Comparison of ENCODE assay signal across 23 cellular contexts in genomic region chr10:15120523-15120922, GRCh38. TPM values are rescaled to one million over a fixed set of nuclear protein-coding genes. Genes with fewer than 3 reads are reported as not detected.
DNase-seq lines count a peak whose midpoint lies in the region; ATAC-seq and TF ChIP-seq lines count a peak whose summit lies in the region.
"Had no signal": no experiment of that assay in that cellular context is flagged by ENCODE, and none has a peak within 500 bp of the region (broad histone marks: within the 10 kb centered on the region; RNA-seq: fewer than 3 reads in every experiment).

No MANE protein-coding gene starts in this region.

- H3K4me3 Mint-ChIP-seq in MCF 10A (ENCODE audit: unreplicated experiment) (no peak overlapping the region), Caco-2 (ENCODE audit: unreplicated experiment) (no peak overlapping the region)
- H3K4me3 Mint-ChIP-seq: nephron progenitor cell had no signal

- H3K27me3 Mint-ChIP-seq in MCF 10A (ENCODE audit: insufficient read depth, unreplicated experiment) (no peaks in the 10 kb centered on the region), Caco-2 (ENCODE audit: insufficient read depth, unreplicated experiment) (no peaks in the 10 kb centered on the region)

- in situ Hi-C loops in astrocyte of the spinal cord (cut with HindIII; ENCODE audit: low sequenced_read_pairs) (no loop called here), gastrocnemius medialis (cut with MboI; ENCODE audit: low sequenced_read_pairs in 4 of 4) (no loop called here)

- no peaks in the 10 kb centered on the region for H3K27me3 ChIP-seq in breast epithelium
- H3K27me3 ChIP-seq in gastrocnemius medialis, result no peaks in the 10 kb centered on the region
- no peaks in the 10 kb centered on the region for H3K27me3 ChIP-seq in Caco-2 (replicated peaks; ENCODE audit: control insufficient read depth, insufficient read depth, low read length)
- H3K27me3 ChIP-seq: transverse colon had no signal

- no peak for TF ChIP-seq POLR2A in breast epithelium (IDR thresholded peaks at IDR 0.05)
- no peak for TF ChIP-seq POLR2A in gastrocnemius medialis (IDR thresholded peaks at IDR 0.05)

- no peak overlapping the region for H3K4me3 ChIP-seq in breast epithelium
- H3K4me3 ChIP-seq in astrocyte of the spinal cord (ENCODE audit: low read depth, low read length), result no peak overlapping the region
- H3K4me3 ChIP-seq in fibroblast of villous mesenchyme (ENCODE audit: low read depth, low read length), result no peak overlapping the region
- H3K4me3 ChIP-seq in gastrocnemius medialis, result no peak overlapping the region
- H3K4me3 ChIP-seq in Caco-2 (ENCODE audit: low read depth, low read length), result no peak overlapping the region
- H3K4me3 ChIP-seq: transverse colon had no signal

- peaks cover 6% of the 10 kb centered on the region for H3K4me1 Mint-ChIP-seq in MCF 10A (ENCODE audit: insufficient read depth, unreplicated experiment)
- no peaks in the 10 kb centered on the region for H3K4me1 Mint-ChIP-seq in Caco-2 (ENCODE audit: low read depth, unreplicated experiment)
- H3K4me1 Mint-ChIP-seq: nephron progenitor cell had no signal

- TF ChIP-seq CTCF in MCF 10A (IDR thresholded peaks at IDR 0.05; ENCODE audit: unreplicated experiment) (no peak), breast epithelium (IDR thresholded peaks at IDR 0.05) (no peak), astrocyte of the spinal cord (IDR thresholded peaks at IDR 0.05; ENCODE audit: low read depth, low read length) (no peak), fibroblast of villous mesenchyme (IDR thresholded peaks at IDR 0.05; ENCODE audit: insufficient read depth, low read depth, low read length) (no peak), gastrocnemius medialis (IDR thresholded peaks at IDR 0.05 in 4 of 5, conservative IDR thresholded peaks at IDR 0.05 in 1 of 5) (no peak), Caco-2 (IDR thresholded peaks at IDR 0.05; ENCODE audit: insufficient read depth in 1 of 2, low read depth in 1 of 2, low read length in 1 of 2, severe bottlenecking in 1 of 2, unreplicated experiment in 1 of 2) (no peak)

- H3K36me3 Mint-ChIP-seq in MCF 10A (ENCODE audit: insufficient read depth, unreplicated experiment) (peaks cover 17% of the 10 kb centered on the region), Caco-2 (ENCODE audit: insufficient read depth, unreplicated experiment) (no peaks in the 10 kb centered on the region)

- no peak overlapping the region for H3K27ac Mint-ChIP-seq in MCF 10A (ENCODE audit: low read depth, unreplicated experiment)
- H3K27ac Mint-ChIP-seq in Caco-2 (ENCODE audit: unreplicated experiment), result no peak overlapping the region
- H3K27ac Mint-ChIP-seq: nephron progenitor cell had no signal

- POLR2A ChIA-PET in MCF 10A (lab: Yijun Ruan, JAX) (interaction anchor here (1.5 kb wide), 1 partner anchor 22 kb away, joined by 7 read pairs; the partner anchor contains the start of gene RPP38), Caco-2 (lab: Charles Lee) (no interaction called here)

- no peaks in the 10 kb centered on the region for H3K36me3 ChIP-seq in breast epithelium
- peaks cover 3 to 33% of the 10 kb centered on the region in 2 donors for H3K36me3 ChIP-seq in gastrocnemius medialis
- no peaks in the 10 kb centered on the region; the same call in 1 of the 2 replicates for H3K36me3 ChIP-seq in Caco-2 (ENCODE audit: control insufficient read depth, insufficient read depth, low read length)

- H3K9me3 ChIP-seq in breast epithelium (no peaks in the 10 kb centered on the region), gastrocnemius medialis (no peaks in the 10 kb centered on the region), Caco-2 (no peaks in the 10 kb centered on the region)
- H3K9me3 ChIP-seq: transverse colon had no signal

- DNase-seq in MCF 10A (ENCODE audit: unreplicated experiment), result peak; percentile 46
- DNase-seq in breast epithelium (ENCODE audit: low spot score in 2 of 2), result no peak
- peak; percentile 61 for DNase-seq in astrocyte of the spinal cord (ENCODE audit: low read depth, low spot score)
- DNase-seq in fibroblast of villous mesenchyme (ENCODE audit: low read depth), result peak; percentile 72
- DNase-seq in gastrocnemius medialis, result no peak
- DNase-seq in hypothalamus (lab: John Stamatoyannopoulos, UW), result no peak
- no peak for DNase-seq in Caco-2
- DNase-seq: activated CD4-positive, alpha-beta T cell treated with anti-CD3 and anti-CD28 coated beads, Interleukin-2, amount 50 U/mL, for 1 hour; activated CD8-positive, alpha-beta memory T cell treated with anti-CD3 and anti-CD28 coated beads, Interleukin-2, amount 50 U/mL, for 48 hours; activated gamma-delta T cell; amniotic stem cell; DMS 273 treated with DMSO at 0.1 percent for 48 hours; left colon; NCI-H1930; NCI-H510A; nephron progenitor cell; stimulated activated CD4-positive, alpha-beta T cell treated with anti-CD3 and anti-CD28 coated beads, Interleukin-2, amount 100 ng/mL, for 24 hours; stimulated activated naive CD8-positive, alpha-beta T cell treated with anti-CD3 and anti-CD28 coated beads, Interleukin-15, Interleukin-2, amounts not matched to agents 100 U/mL and 50 U/mL, for 24 hours; SW 1271; transverse colon had no signal

- CTCF ChIA-PET in MCF 10A (lab: Yijun Ruan, JAX), result interaction anchor here (3.8 kb wide), 1 partner anchor 14 kb away, joined by 17 read pairs; no protein-coding TSS in a partner anchor
- CTCF ChIA-PET in Caco-2 (lab: Charles Lee), result no interaction called here

- no TSS peak for BruUV-seq in MCF 10A (replicated peaks; lab: Mats Ljungman, UMichigan)
- no TSS peak for BruUV-seq in Caco-2 (replicated peaks; lab: Mats Ljungman, UMichigan)

- H3K27ac ChIP-seq in breast epithelium (no peak overlapping the region), gastrocnemius medialis (no peak overlapping the region)
- H3K27ac ChIP-seq: 22Rv1, C4-2B, transverse colon had no signal

- H3K9me3 Mint-ChIP-seq in MCF 10A (ENCODE audit: unreplicated experiment) (no peaks in the 10 kb centered on the region), Caco-2 (ENCODE audit: unreplicated experiment) (no peaks in the 10 kb centered on the region)
- H3K9me3 Mint-ChIP-seq: nephron progenitor cell had no signal

- intact Hi-C loops in MCF 10A (cut with micrococcal nuclease), result no loop called here
- intact Hi-C loops in breast epithelium (cut with DNase I; ENCODE audit: low total_unique reads), result loop anchor here (5.0 kb wide), 1 partner anchor 328 kb away; no protein-coding TSS in a partner anchor
- intact Hi-C loops in gastrocnemius medialis (cut with DNase I; ENCODE audit: low total_unique reads), result no loop called here
- intact Hi-C loops in Caco-2 (cut with micrococcal nuclease; ENCODE audit: unreplicated experiment), result no loop called here

- ATAC-seq in GM18520 (IDR thresholded peaks at IDR 0.05; ENCODE audit: unreplicated experiment) (no peak), gastrocnemius medialis (no peak)
- ATAC-seq: left colon; stimulated activated naive CD8-positive, alpha-beta T cell treated with anti-CD3 and anti-CD28 coated beads, Interleukin-15, Interleukin-2, amounts not matched to agents 100 U/mL and 50 U/mL, for 24 hours had no signal

- no peaks in the 10 kb centered on the region for H3K4me1 ChIP-seq in breast epithelium
- no peaks in the 10 kb centered on the region for H3K4me1 ChIP-seq in gastrocnemius medialis
- no peaks in the 10 kb centered on the region for H3K4me1 ChIP-seq in Caco-2
- H3K4me1 ChIP-seq: transverse colon had no signal

RNA-seq across cellular contexts. Expression of gene RPP38, which starts 23.4 kb away (rescaled TPM):
- 26.4 and 30.8 TPM in 2 replicates for total RNA-seq in MCF 10A (2022)
- total RNA-seq in breast epithelium, result 10 to 100 TPM; 10.6 to 17.4 (median 16.8) TPM
- 13.8 and 14.2 TPM in 2 replicates for total RNA-seq in fibroblast of villous mesenchyme
- total RNA-seq in gastrocnemius medialis, result 10 to 100 TPM in 3 of 4 donors, 1 to 10 TPM in 1; 8.9 to 17.2 (median 12.8) TPM
- 40.1 and 40.7 TPM in 2 replicates for total RNA-seq in Caco-2 (2022)

RNA-seq across cellular contexts. Expression of gene ACBD7, which starts 31.9 kb away (rescaled TPM):
- 0.54 and 0.63 TPM in 2 replicates for total RNA-seq in MCF 10A (2022)
- total RNA-seq in breast epithelium, result 1 to 10 TPM in 2 of 3 donors, not detected in 1; 1.0 to 1.1 TPM
- 0.97 and 1.3 TPM in 2 replicates for total RNA-seq in fibroblast of villous mesenchyme
- total RNA-seq in gastrocnemius medialis, result not detected
- 9.7 and 13.9 TPM in 2 replicates for total RNA-seq in Caco-2 (2022)
- total RNA-seq: transverse colon had no signal

RNA-seq across cellular contexts. Expression of gene NMT2, which starts 48.0 kb away (rescaled TPM):
- total RNA-seq in MCF 10A (2022) (9.6 and 10.5 TPM in 2 replicates), breast epithelium (10 to 100 TPM; 18.4 to 48.3 (median 32.4) TPM), fibroblast of villous mesenchyme (63.5 and 84.2 TPM in 2 replicates), gastrocnemius medialis (10 to 100 TPM in 1 of 4 donors, 1 to 10 TPM in 3; 6.0 to 10.3 (median 8.2) TPM), Caco-2 (2022) (28.1 and 30.1 TPM in 2 replicates)

Comparison
In these comparisons a context has a peak if more than half of its experiments do, and no peak if none do; other contexts are left out.
1. DNase-seq: peak in MCF 10A (single experiment), astrocyte of the spinal cord (single experiment) and fibroblast of villous mesenchyme (single experiment); none in breast epithelium (0 of 2), gastrocnemius medialis (0 of 2), hypothalamus (0 of 51) and Caco-2 (0 of 2).